In the genomic region with DNA sequence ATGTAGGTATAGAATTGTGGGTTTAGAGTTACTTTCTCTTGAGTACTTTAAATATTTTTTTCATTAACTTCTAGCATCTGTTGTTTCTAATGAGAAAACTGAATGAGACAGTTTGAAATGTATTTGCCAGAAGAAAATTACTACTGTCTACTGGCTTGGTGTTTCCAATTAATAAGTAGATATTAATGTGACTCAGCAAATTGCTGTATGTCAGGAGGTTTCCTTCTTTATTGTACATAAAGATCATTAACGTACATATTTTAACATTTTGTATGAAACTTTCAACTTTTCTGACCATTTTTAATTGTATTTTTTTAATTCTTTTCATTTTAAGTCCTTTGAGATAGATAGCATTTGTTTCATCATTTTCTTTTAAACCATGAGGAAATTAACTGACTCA, we compare ENCODE assay signal across 26 cellular contexts.
A peak's percentile ranks its signal among the peaks of the same experiment; 100 is the strongest.
DNase-seq lines count a peak whose midpoint lies in the region; ATAC-seq and TF ChIP-seq lines count a peak whose summit lies in the region.
"Had no signal": no experiment of that assay in that cellular context is flagged by ENCODE, and none has a peak within 500 bp of the region (broad histone marks: within the 10 kb centered on the region; RNA-seq: fewer than 3 reads in every experiment).

No MANE protein-coding gene starts in this region.

- no peak for TF ChIP-seq POLR2A in vagina (IDR thresholded peaks at IDR 0.05)

- H3K18ac ChIP-seq in mesenchymal stem cell (ENCODE audit: low read depth in 1 of 2, low read length in 2 of 2) = no peak overlapping the region

- POLR2A ChIA-PET in PC-3 (lab: Charles Lee; ENCODE audit: unreplicated experiment) = interaction anchor here (0.7 kb wide), 1 partner anchor 47 kb away, joined by 8 read pairs; no protein-coding TSS in a partner anchor

- no peaks in the 10 kb centered on the region for H4K20me1 ChIP-seq in PC-3 (ENCODE audit: low read length)

- no peak overlapping the region for H3K14ac ChIP-seq in mesenchymal stem cell (ENCODE audit: low read length in 2 of 2)

- H3K23ac ChIP-seq in mesenchymal stem cell (ENCODE audit: low read length in 2 of 2) = no peak overlapping the region

- no peak overlapping the region for H3K4me3 Mint-ChIP-seq in chondrocyte (ENCODE audit: unreplicated experiment)
- H3K4me3 Mint-ChIP-seq: activated CD4-positive, alpha-beta T cell treated with anti-CD3 and anti-CD28 coated beads for 36 hours; activated CD8-positive, alpha-beta T cell treated with anti-CD3 and anti-CD28 coated beads, Interleukin-2, amount 10 ng/mL, durations not matched to agents 7 days and 5 days; activated naive CD4-positive, alpha-beta T cell treated with anti-CD3 and anti-CD28 coated beads, Interleukin-2, amount 10 ng/mL, durations not matched to agents 7 days and 5 days; activated T-helper 17 cell treated with anti-CD3 and anti-CD28 coated beads, Interleukin-2, amount 50 U/mL, for 72 hours; brain; neural progenitor cell had no signal

- H3K9ac ChIP-seq in PC-3 (ENCODE audit: low read length) = 0 out of 2 replicates have a peak overlapping the region, but pooled peaks have one; percentile 1
- peak overlapping the region; percentile 78 for H3K9ac ChIP-seq in mesenchymal stem cell (ENCODE audit: low read length)
- H3K9ac ChIP-seq: neural progenitor cell had no signal

- no peak overlapping the region for H4K91ac ChIP-seq in mesenchymal stem cell (ENCODE audit: low read length)

- intact Hi-C loops in PC-3 (cut with micrococcal nuclease) (no loop called here), vagina (cut with DNase I) (no loop called here)

- H3K9me2 ChIP-seq in PC-3 (replicated peaks; ENCODE audit: low read length) = no peaks in the 10 kb centered on the region

- no peaks in the 10 kb centered on the region for H3K79me2 ChIP-seq in PC-3 (ENCODE audit: low read length)

- no peak overlapping the region for H2BK15ac ChIP-seq in mesenchymal stem cell (ENCODE audit: low read depth, poor library complexity, severe bottlenecking)

- H2AFZ ChIP-seq in PC-3 (ENCODE audit: low read length) = no peak overlapping the region
- no peak overlapping the region for H2AFZ ChIP-seq in mesenchymal stem cell (ENCODE audit: low read depth, low read length)
- H2AFZ ChIP-seq: neural progenitor cell had no signal

- H3K4me1 ChIP-seq in PC-3 (ENCODE audit: insufficient read depth, low read length) (peaks cover 17% of the 10 kb centered on the region), mesenchymal stem cell (ENCODE audit: control insufficient read depth, insufficient read depth, low read depth, low read length) (peaks cover 3% of the 10 kb centered on the region), vagina (peaks cover 14% of the 10 kb centered on the region)
- H3K4me1 ChIP-seq: adrenal gland, left ventricle myocardium inferior, neural progenitor cell, Peyer's patch, right atrium auricular region, transverse colon had no signal

- no peaks in the 10 kb centered on the region for H3K36me3 Mint-ChIP-seq in chondrocyte (ENCODE audit: low read depth)
- H3K36me3 Mint-ChIP-seq: activated naive CD4-positive, alpha-beta T cell treated with anti-CD3 and anti-CD28 coated beads, Interleukin-2, amount 10 ng/mL, durations not matched to agents 7 days and 5 days; brain; neural progenitor cell had no signal

- H2AK5ac ChIP-seq in mesenchymal stem cell (ENCODE audit: low read length, severe bottlenecking) = no peak overlapping the region

- H2BK12ac ChIP-seq in mesenchymal stem cell (ENCODE audit: low read length in 2 of 2) = no peak overlapping the region

- no peak overlapping the region for H2BK5ac ChIP-seq in mesenchymal stem cell (ENCODE audit: low read depth, low read length, poor library complexity, severe bottlenecking)

- H4K8ac ChIP-seq in mesenchymal stem cell (ENCODE audit: low read length) = no peak overlapping the region

- H3K4me3 ChIP-seq in PC-3 (ENCODE audit: low read length) = no peak overlapping the region
- no peak overlapping the region for H3K4me3 ChIP-seq in mesenchymal stem cell (ENCODE audit: insufficient read depth in 1 of 2, low read depth in 1 of 2, low read length in 2 of 2)
- H3K4me3 ChIP-seq in vagina = no peak overlapping the region
- H3K4me3 ChIP-seq: adrenal gland, left ventricle myocardium inferior, neural progenitor cell, Peyer's patch, right atrium auricular region, transverse colon had no signal

- H3K4me2 ChIP-seq in PC-3 (ENCODE audit: low read length) = peak overlapping the region; percentile 37
- no peak overlapping the region for H3K4me2 ChIP-seq in mesenchymal stem cell (ENCODE audit: low read length, poor library complexity, severe bottlenecking)
- H3K4me2 ChIP-seq: neural progenitor cell had no signal

- ATAC-seq in PC-3 = no peak
- ATAC-seq in GM21390 (IDR thresholded peaks at IDR 0.05; ENCODE audit: unreplicated experiment) = no peak
- ATAC-seq: activated CD8-positive, alpha-beta T cell treated with anti-CD3 and anti-CD28 coated beads, Interleukin-2, amount 10 ng/mL, durations not matched to agents 7 days and 5 days; activated T-helper 17 cell treated with anti-CD3 and anti-CD28 coated beads, Interleukin-2, amount 50 U/mL, for 72 hours had no signal

- no peak overlapping the region for H2BK120ac ChIP-seq in mesenchymal stem cell (ENCODE audit: low read depth, low read length)

- H3K79me1 ChIP-seq in mesenchymal stem cell (replicated peaks; ENCODE audit: low read length, poor library complexity, severe bottlenecking) = no peaks in the 10 kb centered on the region

- H3F3A ChIP-seq in PC-3 (ENCODE audit: low read length, unreplicated experiment) = peaks cover 8% of the 10 kb centered on the region

- TF ChIP-seq CTCF in PC-3 (conservative IDR thresholded peaks at IDR 0.05; ENCODE audit: low read depth, low read length) (no peak), chondrocyte (IDR thresholded peaks at IDR 0.05) (no peak), vagina (IDR thresholded peaks at IDR 0.05) (no peak)

- peaks cover 18% of the 10 kb centered on the region for H3K4me1 Mint-ChIP-seq in chondrocyte (ENCODE audit: low read depth)
- H3K4me1 Mint-ChIP-seq: activated CD4-positive, alpha-beta T cell treated with anti-CD3 and anti-CD28 coated beads for 36 hours; activated naive CD4-positive, alpha-beta T cell treated with anti-CD3 and anti-CD28 coated beads, Interleukin-2, amount 10 ng/mL, durations not matched to agents 7 days and 5 days; activated T-helper 17 cell treated with anti-CD3 and anti-CD28 coated beads, Interleukin-2, amount 50 U/mL, for 72 hours; neural progenitor cell had no signal

- DNase-seq in PC-3 = no peak
- no peak for DNase-seq in chondrocyte (ENCODE audit: low spot score)
- DNase-seq in mesenchymal stem cell = no peak
- no peak for DNase-seq in vagina (ENCODE audit: extremely low spot score in 2 of 2)
- DNase-seq in NCI-H2107 treated with DMSO at 0.1 percent for 48 hours (lab: John Stamatoyannopoulos, UW; ENCODE audit: unreplicated experiment) = no peak
- DNase-seq in T-helper 9 cell = no peak
- DNase-seq: activated CD4-positive, alpha-beta T cell treated with anti-CD3 and anti-CD28 coated beads for 36 hours; activated CD8-positive, alpha-beta T cell treated with anti-CD3 and anti-CD28 coated beads, Interleukin-2, amount 10 ng/mL, durations not matched to agents 7 days and 5 days; activated naive CD4-positive, alpha-beta T cell treated with anti-CD3 and anti-CD28 coated beads, Interleukin-2, amount 10 ng/mL, durations not matched to agents 7 days and 5 days; DMS79; glutamatergic neuron; left ventricle myocardium inferior; NCI-H1436 treated with DMSO at 0.1 percent for 48 hours; NCI-H2081 treated with DMSO at 0.1 percent for 48 hours; NCI-H345; Peyer's patch; SHP77 treated with DMSO at 0.1 percent for 48 hours; stimulated activated CD4-positive, alpha-beta T cell treated with anti-CD3 and anti-CD28 coated beads, Interleukin-4, amount 100 ng/mL, for 4 hours; transverse colon had no signal

- H3K27ac Mint-ChIP-seq in chondrocyte (ENCODE audit: unreplicated experiment) = peak overlapping the region; percentile 32
- H3K27ac Mint-ChIP-seq: activated CD4-positive, alpha-beta T cell treated with anti-CD3 and anti-CD28 coated beads for 36 hours; activated CD8-positive, alpha-beta T cell treated with anti-CD3 and anti-CD28 coated beads, Interleukin-2, amount 10 ng/mL, durations not matched to agents 7 days and 5 days; activated naive CD4-positive, alpha-beta T cell treated with anti-CD3 and anti-CD28 coated beads, Interleukin-2, amount 10 ng/mL, durations not matched to agents 7 days and 5 days; activated T-helper 17 cell treated with anti-CD3 and anti-CD28 coated beads, Interleukin-2, amount 50 U/mL, for 72 hours; brain; neural progenitor cell had no signal

- CTCF ChIA-PET in PC-3 (lab: Charles Lee) = no interaction called here

- peaks cover 9% of the 10 kb centered on the region for H3K9me3 Mint-ChIP-seq in chondrocyte (ENCODE audit: low read depth)
- H3K9me3 Mint-ChIP-seq: activated naive CD4-positive, alpha-beta T cell treated with anti-CD3 and anti-CD28 coated beads, Interleukin-2, amount 10 ng/mL, durations not matched to agents 7 days and 5 days had no signal

- H3K9me3 ChIP-seq in PC-3 (ENCODE audit: low read length) (no peaks in the 10 kb centered on the region), mesenchymal stem cell (ENCODE audit: control insufficient read depth, low read length) (peaks cover 9% of the 10 kb centered on the region), vagina (peaks cover 6% of the 10 kb centered on the region)
- H3K9me3 ChIP-seq: adrenal gland, Peyer's patch had no signal

- H3K27me3 ChIP-seq in PC-3 (ENCODE audit: low read length) = no peaks in the 10 kb centered on the region
- H3K27me3 ChIP-seq in mesenchymal stem cell (ENCODE audit: control insufficient read depth in 1 of 2, insufficient read depth in 1 of 2, low read length in 2 of 2) = no peaks in the 10 kb centered on the region
- H3K27me3 ChIP-seq in vagina = no peaks in the 10 kb centered on the region
- H3K27me3 ChIP-seq: adrenal gland, neural progenitor cell, Peyer's patch, right atrium auricular region, transverse colon had no signal

- H3K27ac ChIP-seq in PC-3 (ENCODE audit: low read length) = peak overlapping the region; percentile 62
- H3K27ac ChIP-seq in mesenchymal stem cell (ENCODE audit: low read length, poor library complexity, severe bottlenecking) = no peak overlapping the region
- peak overlapping the region; percentile 3 for H3K27ac ChIP-seq in vagina
- H3K27ac ChIP-seq: C4-2B, left ventricle myocardium inferior, neural progenitor cell, Peyer's patch, right atrium auricular region, transverse colon had no signal

- WGBS in mesenchymal stem cell = no CpG with 5 or more reads among the region's 1 CpG

- no TSS peak for BruUV-seq in PC-3 (replicated peaks; lab: Mats Ljungman, UMichigan)

- H3K4ac ChIP-seq in mesenchymal stem cell (ENCODE audit: low read depth in 1 of 2, low read length in 2 of 2) = no peak overlapping the region

- H3K36me3 ChIP-seq in PC-3 (ENCODE audit: low read depth, low read length) (no peaks in the 10 kb centered on the region), mesenchymal stem cell (ENCODE audit: control insufficient read depth in 1 of 2, insufficient read depth in 2 of 2, low read depth in 1 of 2, low read length in 2 of 2) (no peaks in the 10 kb centered on the region), vagina (no peaks in the 10 kb centered on the region)
- H3K36me3 ChIP-seq: adrenal gland, left ventricle myocardium inferior, neural progenitor cell, Peyer's patch, right atrium auricular region, transverse colon had no signal

- H3K27me3 Mint-ChIP-seq in chondrocyte (ENCODE audit: low read depth) = no peaks in the 10 kb centered on the region
- H3K27me3 Mint-ChIP-seq: brain had no signal
